ENCODE assay signal across 13 cellular contexts in the genomic region with DNA sequence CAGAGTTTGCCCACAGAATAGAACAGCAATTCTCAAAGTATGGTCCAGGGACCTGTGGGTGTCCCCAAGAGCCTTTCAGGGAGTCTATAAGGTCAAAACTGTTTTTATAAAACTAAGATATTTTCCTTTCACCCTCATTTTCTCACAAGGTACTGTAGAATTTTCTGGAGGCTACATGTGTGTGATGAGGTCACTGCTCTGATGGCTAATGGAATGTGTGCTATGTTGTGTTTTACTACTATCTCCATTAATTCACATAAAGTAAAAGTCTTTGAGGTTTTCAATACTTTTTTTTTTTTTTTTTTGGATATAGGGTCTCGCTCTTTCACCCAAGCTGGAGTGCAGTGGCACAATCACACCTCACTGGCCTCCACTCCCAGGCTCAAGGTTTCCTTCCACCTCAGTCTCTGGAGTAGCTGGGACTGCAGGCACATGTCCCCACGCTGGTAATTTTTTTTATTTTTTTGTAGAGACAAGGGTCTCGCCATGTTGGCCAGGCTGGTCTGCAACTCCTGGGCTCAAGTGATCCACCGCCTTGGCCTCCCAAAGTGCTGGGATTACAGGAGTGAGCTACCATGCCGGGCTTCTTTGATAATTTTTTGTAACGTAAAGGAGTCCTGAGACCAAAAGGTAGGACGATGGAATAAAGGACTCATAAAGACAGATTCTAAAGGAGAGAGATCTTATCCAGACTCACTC. TPM values are rescaled to one million over a fixed set of nuclear protein-coding genes. Genes with fewer than 3 reads are reported as not detected.
A peak's percentile ranks its signal among the peaks of the same experiment; 100 is the strongest.
DNase-seq lines count a peak whose midpoint lies in the region; ATAC-seq and TF ChIP-seq lines count a peak whose summit lies in the region.
"Had no signal": no experiment of that assay in that cellular context is flagged by ENCODE, and none has a peak within 500 bp of the region (broad histone marks: within the 10 kb centered on the region; RNA-seq: fewer than 3 reads in every experiment).

No MANE protein-coding gene starts in this region.

- no peaks in the 10 kb centered on the region for H3K36me3 Mint-ChIP-seq in brain
- no peaks in the 10 kb centered on the region for H3K36me3 Mint-ChIP-seq in natural killer cell

- no peaks in the 10 kb centered on the region for H3K36me3 ChIP-seq in BLaER1 treated with 17β-estradiol and CSF1 and Interleukin-3, amounts not matched to agents 10 nM and 100 nM
- no peaks in the 10 kb centered on the region for H3K36me3 ChIP-seq in HUES6 (ENCODE audit: control insufficient read depth, insufficient read depth, low read length)
- H3K36me3 ChIP-seq: cardiac muscle cell, SJSA1 had no signal

- H3K27ac ChIP-seq in BLaER1 treated with 17β-estradiol and CSF1 and Interleukin-3, amounts not matched to agents 10 nM and 100 nM = no peak overlapping the region
- no peak overlapping the region for H3K27ac ChIP-seq in HUES6 (ENCODE audit: low read depth, low read length)
- H3K27ac ChIP-seq: cardiac muscle cell, SJSA1 had no signal

- H3K4me1 Mint-ChIP-seq in brain = peaks cover 39% of the 10 kb centered on the region
- H3K4me1 Mint-ChIP-seq in natural killer cell = peaks cover 29 to 37% of the 10 kb centered on the region in 2 donors

- no peak overlapping the region for H3K9ac ChIP-seq in BLaER1 treated with 17β-estradiol and CSF1 and Interleukin-3, amounts not matched to agents 10 nM and 100 nM
- H3K9ac ChIP-seq in HUES6 (ENCODE audit: low read length) = no peak overlapping the region

- H3K9me3 Mint-ChIP-seq in brain = peaks cover 0 to 5% (median 0%) of the 10 kb centered on the region in 5 experiments
- no peaks in the 10 kb centered on the region for H3K9me3 Mint-ChIP-seq in natural killer cell

- peaks cover 0 to 18% (median 9%) of the 10 kb centered on the region in 11 experiments; a peak in 14 of 22 replicates for H4K20me1 ChIP-seq in BLaER1 treated with 17β-estradiol and CSF1 and Interleukin-3, amounts not matched to agents 10 nM and 100 nM

- no peak for TF ChIP-seq CTCF in brain (conservative IDR thresholded peaks at IDR 0.05)
- no peak for TF ChIP-seq CTCF in natural killer cell (IDR thresholded peaks at IDR 0.05)

- H3K27ac Mint-ChIP-seq in brain = no peak overlapping the region
- H3K27ac Mint-ChIP-seq in natural killer cell = no peak overlapping the region

- ATAC-seq in natural killer cell (no peak), GM21528 (IDR thresholded peaks at IDR 0.05; ENCODE audit: low FRiP score, unreplicated experiment) (no peak)

- H3K4me2 ChIP-seq in BLaER1 treated with 17β-estradiol and CSF1 and Interleukin-3, amounts not matched to agents 10 nM and 100 nM = peak overlapping the region in 6 of 11 experiments; percentile 6 to 100 (median 54); a peak in 8 of 22 replicates

- intact Hi-C loops in natural killer cell (cut with micrococcal nuclease) = no loop called here

- H3K4me3 Mint-ChIP-seq in brain = peak overlapping the region in 4 of 5 experiments; percentile 47 to 84 (median 66)
- peak overlapping the region; percentile 43 for H3K4me3 Mint-ChIP-seq in natural killer cell

- H3K4me1 ChIP-seq in BLaER1 treated with 17β-estradiol and CSF1 and Interleukin-3, amounts not matched to agents 10 nM and 100 nM = peaks cover 18 to 31% (median 22%) of the 10 kb centered on the region in 10 experiments
- H3K4me1 ChIP-seq in HUES6 (ENCODE audit: control insufficient read depth, insufficient read depth, low read length) = peaks cover 8% of the 10 kb centered on the region

- peaks cover 64 to 83% (median 75%) of the 10 kb centered on the region in 11 experiments for H3K27me3 ChIP-seq in BLaER1 treated with 17β-estradiol and CSF1 and Interleukin-3, amounts not matched to agents 10 nM and 100 nM
- peaks cover 73% of the 10 kb centered on the region for H3K27me3 ChIP-seq in HUES6 (ENCODE audit: control insufficient read depth, insufficient read depth, low read length)
- H3K27me3 ChIP-seq: SJSA1 had no signal

- H3K27me3 Mint-ChIP-seq in brain = peaks cover 94% of the 10 kb centered on the region
- peaks cover 9 to 29% of the 10 kb centered on the region in 2 donors for H3K27me3 Mint-ChIP-seq in natural killer cell (ENCODE audit: low read depth in 2 of 2)

- peak overlapping the region in 3 of 10 experiments; percentile 26 to 44 (median 36); a peak in 2 of 20 replicates for H3K4me3 ChIP-seq in BLaER1 treated with 17β-estradiol and CSF1 and Interleukin-3, amounts not matched to agents 10 nM and 100 nM
- peak overlapping the region; percentile 82 for H3K4me3 ChIP-seq in HUES6 (ENCODE audit: low read depth, low read length)
- H3K4me3 ChIP-seq: SJSA1 had no signal

- no peaks in the 10 kb centered on the region for H3K9me3 ChIP-seq in BLaER1 treated with 17β-estradiol and CSF1 and Interleukin-3, amounts not matched to agents 10 nM and 100 nM (replicated peaks in 1 of 11)
- H3K9me3 ChIP-seq in HUES6 (ENCODE audit: control insufficient read depth, insufficient read depth, low read depth, low read length) = no peaks in the 10 kb centered on the region
- H3K9me3 ChIP-seq: SJSA1 had no signal

- DNase-seq in natural killer cell = no peak
- DNase-seq in kidney tubule cell (ENCODE audit: low spot score) = no peak
- DNase-seq in DMS53 (lab: John Stamatoyannopoulos, UW) = no peak
- DNase-seq in stimulated activated CD4-positive, alpha-beta T cell treated with anti-CD3 and anti-CD28 coated beads, Interleukin-15, amount 100 ng/mL, for 24 hours = no peak
- DNase-seq: COR-L47, NCI-H1092, trophoblast cell had no signal

RNA-seq across cellular contexts. Expression of a gene that starts 1.8 kb away (rescaled TPM):
- polyA plus RNA-seq in brain (ENCODE audit: insufficient read depth, low read depth, low replicate concordance) = 0.90 TPM
- 1 to 10 TPM; 1.4 to 6.3 (median 6.3) TPM for total RNA-seq in natural killer cell
- total RNA-seq: cardiac muscle cell had no signal
- polyA plus RNA-seq: cardiac muscle cell had no signal

RNA-seq across cellular contexts. Expression of a gene that starts 26.4 kb away (rescaled TPM):
- 4,172 TPM for polyA plus RNA-seq in brain (ENCODE audit: insufficient read depth, low read depth, low replicate concordance)
- total RNA-seq in natural killer cell = 1,000 to 10,000 TPM; 1,247 to 1,683 (median 1,557) TPM
